2 cellular contexts compared by ENCODE assay signal in the genomic region with DNA sequence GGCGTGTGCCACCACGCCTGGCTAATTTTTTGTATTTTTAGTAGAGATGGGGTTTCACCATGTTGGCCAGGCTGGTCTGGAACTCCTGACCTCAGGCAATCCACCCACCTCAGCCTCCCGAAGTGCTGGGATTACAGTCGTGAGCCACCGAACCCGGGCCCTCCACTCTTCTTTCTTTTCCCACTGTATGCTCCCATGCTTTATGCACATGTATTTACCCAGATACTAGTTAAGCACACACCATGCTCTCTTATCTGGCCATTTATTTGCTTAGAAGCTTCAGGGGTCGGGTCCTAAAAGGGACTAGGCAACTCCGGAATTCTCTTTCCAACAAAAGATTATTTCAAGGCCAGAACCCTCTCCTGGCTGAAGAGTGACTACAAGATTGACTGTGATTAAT. TPM values are rescaled to one million over a fixed set of nuclear protein-coding genes. Genes with fewer than 3 reads are reported as not detected.
"Had no signal": no experiment of that assay in that cellular context is flagged by ENCODE, and none has a peak within 500 bp of the region (broad histone marks: within the 10 kb centered on the region; RNA-seq: fewer than 3 reads in every experiment).

No MANE protein-coding gene starts in this region.

RNA-seq across cellular contexts. Expression of a gene that starts 38.7 kb away (rescaled TPM):
- polyA plus RNA-seq: keratinocyte, mammary epithelial cell had no signal
